In the genomic region with DNA sequence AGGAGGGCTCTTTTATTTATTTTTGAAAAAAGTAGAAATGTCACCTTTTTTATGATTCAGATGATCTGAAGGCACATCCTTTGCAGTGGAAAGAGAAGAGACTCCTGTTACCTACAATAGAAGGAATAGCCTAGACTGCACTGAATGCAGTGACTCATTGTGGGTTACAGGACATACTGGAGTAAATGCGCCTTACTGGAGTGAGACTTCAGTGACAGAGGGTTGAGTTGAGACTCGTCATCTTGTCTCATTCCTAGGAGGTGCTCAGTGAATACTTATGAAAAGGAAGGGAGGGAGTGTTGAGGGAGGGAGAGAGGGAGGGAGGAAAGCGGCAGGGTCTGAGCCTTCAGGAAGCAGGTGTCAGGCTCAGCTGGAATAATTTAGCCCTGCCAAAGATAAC, we compare ENCODE assay signal across 12 cellular contexts. TPM values are rescaled to one million over a fixed set of nuclear protein-coding genes. Genes with fewer than 3 reads are reported as not detected.
DNase-seq lines count a peak whose midpoint lies in the region; ATAC-seq, FAIRE-seq and TF ChIP-seq lines count a peak whose summit lies in the region.
"Had no signal": no experiment of that assay in that cellular context is flagged by ENCODE, and none has a peak within 500 bp of the region (broad histone marks: within the 10 kb centered on the region; RNA-seq: fewer than 3 reads in every experiment).

No MANE protein-coding gene starts in this region.

- no peak overlapping the region for H3K4me3 Mint-ChIP-seq in GM23338
- H3K4me3 Mint-ChIP-seq: activated naive CD4-positive, alpha-beta T cell treated with anti-CD3 and anti-CD28 coated beads, Interleukin-2, amount 10 ng/mL, durations not matched to agents 7 days and 5 days; dendritic cell treated with granulocyte-macrophage colony-stimulating factor and Interleukin-4, amounts not matched to agents 40 ng/mL and 50 ng/mL, for 4 days had no signal

- peaks cover 4% of the 10 kb centered on the region for H3K4me1 Mint-ChIP-seq in GM23338

- CTCF ChIA-PET in PC-3 (lab: Charles Lee) (interaction anchor here (0.7 kb wide), 1 partner anchor 20 kb away, joined by 5 read pairs; no protein-coding TSS in a partner anchor), endothelial cell of umbilical vein (lab: Charles Lee) (interaction anchor here (1.1 kb wide), 1 partner anchor 9 kb away, joined by 3 read pairs; no protein-coding TSS in a partner anchor)

- TF ChIP-seq POLR2A in endothelial cell of umbilical vein (IDR thresholded peaks at IDR 0.05; ENCODE audit: low read depth, low read length), result no peak

- H3K27ac Mint-ChIP-seq in GM23338, result no peak overlapping the region
- H3K27ac Mint-ChIP-seq: activated naive CD4-positive, alpha-beta T cell treated with anti-CD3 and anti-CD28 coated beads, Interleukin-2, amount 10 ng/mL, durations not matched to agents 7 days and 5 days; dendritic cell treated with granulocyte-macrophage colony-stimulating factor and Interleukin-4, amounts not matched to agents 40 ng/mL and 50 ng/mL, for 4 days had no signal

- intact Hi-C loops in PC-3 (cut with micrococcal nuclease), result no loop called here
- intact Hi-C loops in endothelial cell of umbilical vein (cut with micrococcal nuclease), result no loop called here

- H3K79me2 ChIP-seq in GM23338 (replicated peaks; ENCODE audit: insufficient read depth) (no peaks in the 10 kb centered on the region), PC-3 (ENCODE audit: low read length) (no peaks in the 10 kb centered on the region), endothelial cell of umbilical vein (ENCODE audit: control insufficient read depth, insufficient read depth, low read length) (no peaks in the 10 kb centered on the region), osteoblast (ENCODE audit: insufficient read depth, low read length) (no peaks in the 10 kb centered on the region)

- H3K27me3 ChIP-seq in GM23338 (ENCODE audit: insufficient read depth) (no peaks in the 10 kb centered on the region), PC-3 (ENCODE audit: low read length) (no peaks in the 10 kb centered on the region), endothelial cell of umbilical vein (ENCODE audit: control insufficient read depth in 2 of 2, insufficient read depth in 2 of 2, low read length in 2 of 2) (no peaks in the 10 kb centered on the region), osteoblast (ENCODE audit: insufficient read depth, low read length) (peaks cover 1% of the 10 kb centered on the region)

- POLR2A ChIA-PET in PC-3 (lab: Charles Lee; ENCODE audit: unreplicated experiment), result no interaction called here
- POLR2A ChIA-PET in endothelial cell of umbilical vein (lab: Charles Lee), result no interaction called here

- no peaks in the 10 kb centered on the region for H3K36me3 Mint-ChIP-seq in GM23338 (ENCODE audit: low read depth)
- H3K36me3 Mint-ChIP-seq: activated naive CD4-positive, alpha-beta T cell treated with anti-CD3 and anti-CD28 coated beads, Interleukin-2, amount 10 ng/mL, durations not matched to agents 7 days and 5 days had no signal

- no TSS peak for BruUV-seq in PC-3 (replicated peaks; lab: Mats Ljungman, UMichigan)
- BruUV-seq in endothelial cell of umbilical vein (replicated peaks; lab: Mats Ljungman, UMichigan), result no TSS peak

- peaks cover 8% of the 10 kb centered on the region for H3K27me3 Mint-ChIP-seq in GM23338 (ENCODE audit: insufficient read depth, low read depth, poor library complexity)

- H3K4me1 ChIP-seq in GM23338 (ENCODE audit: insufficient read depth) (no peaks in the 10 kb centered on the region), PC-3 (ENCODE audit: insufficient read depth, low read length) (peaks cover 35% of the 10 kb centered on the region), endothelial cell of umbilical vein (ENCODE audit: control insufficient read depth, extremely low read depth, insufficient read depth, low read length) (peaks cover 27% of the 10 kb centered on the region), osteoblast (ENCODE audit: insufficient read depth, low read length) (no peaks in the 10 kb centered on the region)

- 0 out of 2 replicates have a peak overlapping the region, but pooled peaks have one; percentile 94 for H2AFZ ChIP-seq in GM23338
- H2AFZ ChIP-seq in PC-3 (ENCODE audit: low read length), result peak overlapping the region; percentile 76; the same call in 1 of the 2 replicates
- H2AFZ ChIP-seq in endothelial cell of umbilical vein (ENCODE audit: low read depth, low read length), result peak overlapping the region; percentile 77
- no peak overlapping the region for H2AFZ ChIP-seq in osteoblast (ENCODE audit: low read length)

- dilution Hi-C loops in endothelial cell of umbilical vein (cut with MboI; ENCODE audit: extremely low pct_ligation_motif_present, low sequenced_read_pairs), result no loop called here

- ATAC-seq in GM23338 (no peak), PC-3 (peak; percentile 88), GM18517 (IDR thresholded peaks at IDR 0.05; ENCODE audit: unreplicated experiment) (no peak), HG03354 (IDR thresholded peaks at IDR 0.05; ENCODE audit: poor library complexity, severe bottlenecking, unreplicated experiment) (no peak)

- peaks cover 3% of the 10 kb centered on the region; the same call in 2 of the 3 replicates for H3K9me3 Mint-ChIP-seq in GM23338
- H3K9me3 Mint-ChIP-seq: activated naive CD4-positive, alpha-beta T cell treated with anti-CD3 and anti-CD28 coated beads, Interleukin-2, amount 10 ng/mL, durations not matched to agents 7 days and 5 days; dendritic cell treated with granulocyte-macrophage colony-stimulating factor and Interleukin-4, amounts not matched to agents 40 ng/mL and 50 ng/mL, for 4 days had no signal

- H4K20me1 ChIP-seq in GM23338 (replicated peaks; ENCODE audit: insufficient read depth) (no peaks in the 10 kb centered on the region), PC-3 (ENCODE audit: low read length) (no peaks in the 10 kb centered on the region), endothelial cell of umbilical vein (replicated peaks; ENCODE audit: control insufficient read depth, extremely low read depth, insufficient read depth, low read length) (no peaks in the 10 kb centered on the region), osteoblast (ENCODE audit: insufficient read depth, low read length) (no peaks in the 10 kb centered on the region)

- H3K36me3 ChIP-seq in GM23338 (ENCODE audit: insufficient read depth) (no peaks in the 10 kb centered on the region), PC-3 (ENCODE audit: low read depth, low read length) (no peaks in the 10 kb centered on the region), endothelial cell of umbilical vein (ENCODE audit: control insufficient read depth in 2 of 2, extremely low read depth in 1 of 2, insufficient read depth in 2 of 2, low read length in 2 of 2) (no peaks in the 10 kb centered on the region), osteoblast (ENCODE audit: insufficient read depth, low read length) (no peaks in the 10 kb centered on the region)

- H3F3A ChIP-seq in GM23338 (replicated peaks; ENCODE audit: low read depth) (no peaks in the 10 kb centered on the region), PC-3 (ENCODE audit: low read length, unreplicated experiment) (peaks cover 6% of the 10 kb centered on the region)

- no peaks in the 10 kb centered on the region for H3K9me3 ChIP-seq in PC-3 (ENCODE audit: low read length)
- no peaks in the 10 kb centered on the region for H3K9me3 ChIP-seq in endothelial cell of umbilical vein (replicated peaks; ENCODE audit: control insufficient read depth, insufficient read depth, low read length)
- H3K9me3 ChIP-seq in osteoblast (ENCODE audit: low read depth, low read length), result no peaks in the 10 kb centered on the region

- H3K27ac ChIP-seq in GM23338 (ENCODE audit: low read depth), result no peak overlapping the region
- peak overlapping the region; percentile 77 for H3K27ac ChIP-seq in PC-3 (ENCODE audit: low read length)
- H3K27ac ChIP-seq in endothelial cell of umbilical vein (ENCODE audit: insufficient read depth, low read depth, low read length), result no peak overlapping the region
- H3K27ac ChIP-seq in osteoblast (ENCODE audit: low read depth, low read length), result no peak overlapping the region
- H3K27ac ChIP-seq: SK-N-MC had no signal

- no peak for DNase-seq in GM23338 (ENCODE audit: low spot score)
- peak; percentile 91 for DNase-seq in PC-3
- DNase-seq in endothelial cell of umbilical vein (ENCODE audit: low read depth, low spot score), result peak; percentile 38
- DNase-seq in osteoblast (ENCODE audit: insufficient read length, low spot score, missing footprints), result peak; percentile 80
- no peak for DNase-seq in NCI-H526 (lab: John Stamatoyannopoulos, UW)
- DNase-seq: activated naive CD4-positive, alpha-beta T cell treated with anti-CD3 and anti-CD28 coated beads, Interleukin-2, amount 10 ng/mL, durations not matched to agents 7 days and 5 days; DMS79 treated with DMSO at 0.1 percent for 48 hours; NCI-H2171 treated with DMSO at 0.1 percent for 48 hours had no signal

- H3K9me2 ChIP-seq in GM23338 (ENCODE audit: insufficient read depth), result peaks cover 2% of the 10 kb centered on the region; the same call in 1 of the 2 replicates
- H3K9me2 ChIP-seq in PC-3 (replicated peaks; ENCODE audit: low read length), result no peaks in the 10 kb centered on the region

- H3K4me3 ChIP-seq in GM23338 (no peak overlapping the region), PC-3 (ENCODE audit: low read length) (no peak overlapping the region), endothelial cell of umbilical vein (replicated peaks in 1 of 3; ENCODE audit: insufficient read depth in 1 of 3, low read depth in 1 of 3, low read length in 3 of 3) (no peak overlapping the region), osteoblast (ENCODE audit: insufficient read depth, low read length) (no peak overlapping the region)
- H3K4me3 ChIP-seq: SK-N-MC had no signal

- H3K9ac ChIP-seq in PC-3 (ENCODE audit: low read length), result no peak overlapping the region
- H3K9ac ChIP-seq in endothelial cell of umbilical vein (replicated peaks; ENCODE audit: extremely low read depth, insufficient read depth, low read length), result no peak overlapping the region

- FAIRE-seq in endothelial cell of umbilical vein (lab: Jason Lieb, UNC), result peak; percentile 37

- TF ChIP-seq CTCF in GM23338 (conservative IDR thresholded peaks at IDR 0.05; ENCODE audit: low read depth in 2 of 2) (no peak), PC-3 (conservative IDR thresholded peaks at IDR 0.05; ENCODE audit: low read depth, low read length) (no peak), endothelial cell of umbilical vein (IDR thresholded peaks at IDR 0.05; ENCODE audit: extremely low read depth in 1 of 2, insufficient read depth in 1 of 2, low read depth in 1 of 2, low read length in 2 of 2) (no peak), osteoblast (IDR thresholded peaks at IDR 0.05; ENCODE audit: extremely low read depth, low read depth, low read length) (no peak)

- no peaks in the 10 kb centered on the region for H3K9me1 ChIP-seq in endothelial cell of umbilical vein (replicated peaks; ENCODE audit: control insufficient read depth, extremely low read depth, insufficient read depth, low read length)

- H3K4me2 ChIP-seq in GM23338 (no peak overlapping the region), PC-3 (ENCODE audit: low read length) (peak overlapping the region; percentile 79), endothelial cell of umbilical vein (ENCODE audit: insufficient read depth, low read length) (no peak overlapping the region), osteoblast (ENCODE audit: insufficient read depth, low read length) (no peak overlapping the region)

RNA-seq across cellular contexts. Expression of gene ANKRA2, which starts 25.2 kb away (rescaled TPM):
- 13.1 and 28.7 TPM in 2 replicates for total RNA-seq in GM23338 (2014; rRNA removed; shearing (Covaris generic))
- 15.3 and 18.7 TPM in 2 replicates for polyA plus RNA-seq in GM23338 (2016; fragmentation: Nextera tagmentation; extraction: Ambion mirVana)
- total RNA-seq in PC-3 (2014; rRNA removed), result 3.2 and 4.4 TPM in 2 replicates
- total RNA-seq in endothelial cell of umbilical vein, result 17.2 and 19.5 TPM in 2 replicates
- 8.5 and 8.6 TPM in 2 replicates for polyA plus RNA-seq in endothelial cell of umbilical vein
- 7.4 and 9.9 TPM in 2 replicates for polyA plus RNA-seq in endothelial cell of umbilical vein (2011; cell fraction: cytosol; rRNA removed)
- polyA plus RNA-seq in endothelial cell of umbilical vein (2011; cell fraction: nucleus; rRNA removed), result 36.7 and 51.9 TPM in 2 replicates
- 12.8 and 14.6 TPM in 2 replicates for polyA plus RNA-seq in endothelial cell of umbilical vein (2012)
- polyA minus RNA-seq in endothelial cell of umbilical vein, result 5.5 and 8.7 TPM in 2 replicates
- 2.2 TPM for polyA minus RNA-seq in endothelial cell of umbilical vein (2011; cell fraction: cytosol; rRNA and poly(A)+ RNA removed)
- 23.5 and 36.0 TPM in 2 replicates for polyA minus RNA-seq in endothelial cell of umbilical vein (2011; cell fraction: nucleus; rRNA and poly(A)+ RNA removed)
- total RNA-seq in osteoblast, result 25.3 and 36.2 TPM in 2 replicates

RNA-seq across cellular contexts. Expression of gene UTP15, which starts 25.4 kb away (rescaled TPM):
- total RNA-seq in GM23338 (2014; rRNA removed; shearing (Covaris generic)), result 33.9 and 59.0 TPM in 2 replicates
- polyA plus RNA-seq in GM23338 (2016; fragmentation: Nextera tagmentation; extraction: Ambion mirVana), result 13.4 and 16.5 TPM in 2 replicates
- total RNA-seq in PC-3 (2014; rRNA removed), result 20.9 and 27.6 TPM in 2 replicates
- total RNA-seq in endothelial cell of umbilical vein, result 24.8 and 25.2 TPM in 2 replicates
- polyA plus RNA-seq in endothelial cell of umbilical vein, result 9.2 and 11.7 TPM in 2 replicates
- 5.8 and 6.3 TPM in 2 replicates for polyA plus RNA-seq in endothelial cell of umbilical vein (2011; cell fraction: cytosol; rRNA removed)
- 46.5 and 50.0 TPM in 2 replicates for polyA plus RNA-seq in endothelial cell of umbilical vein (2011; cell fraction: nucleus; rRNA removed)
- 12.1 and 24.0 TPM in 2 replicates for polyA plus RNA-seq in endothelial cell of umbilical vein (2012)
- polyA minus RNA-seq in endothelial cell of umbilical vein, result 14.9 and 27.4 TPM in 2 replicates
- polyA minus RNA-seq in endothelial cell of umbilical vein (2011; cell fraction: cytosol; rRNA and poly(A)+ RNA removed), result 13.0 TPM
- polyA minus RNA-seq in endothelial cell of umbilical vein (2011; cell fraction: nucleus; rRNA and poly(A)+ RNA removed), result 30.1 and 44.0 TPM in 2 replicates
- total RNA-seq in osteoblast, result 20.6 and 24.2 TPM in 2 replicates

RNA-seq across cellular contexts. Expression of gene BTF3, which starts 42.0 kb away (rescaled TPM):
- total RNA-seq in GM23338 (2014; rRNA removed; shearing (Covaris generic)), result 472 and 506 TPM in 2 replicates
- 1,033 and 1,148 TPM in 2 replicates for polyA plus RNA-seq in GM23338 (2016; fragmentation: Nextera tagmentation; extraction: Ambion mirVana)
- total RNA-seq in PC-3 (2014; rRNA removed), result 249 and 291 TPM in 2 replicates
- total RNA-seq in endothelial cell of umbilical vein, result 632 and 637 TPM in 2 replicates
- polyA plus RNA-seq in endothelial cell of umbilical vein, result 220 and 325 TPM in 2 replicates
- 503 and 568 TPM in 2 replicates for polyA plus RNA-seq in endothelial cell of umbilical vein (2011; cell fraction: cytosol; rRNA removed)
- polyA plus RNA-seq in endothelial cell of umbilical vein (2011; cell fraction: nucleus; rRNA removed), result 168 and 211 TPM in 2 replicates
- 726 and 859 TPM in 2 replicates for polyA plus RNA-seq in endothelial cell of umbilical vein (2012)
- 207 and 247 TPM in 2 replicates for polyA minus RNA-seq in endothelial cell of umbilical vein
- 397 TPM for polyA minus RNA-seq in endothelial cell of umbilical vein (2011; cell fraction: cytosol; rRNA and poly(A)+ RNA removed)
- polyA minus RNA-seq in endothelial cell of umbilical vein (2011; cell fraction: nucleus; rRNA and poly(A)+ RNA removed), result 61.1 and 66.3 TPM in 2 replicates
- 207 and 218 TPM in 2 replicates for total RNA-seq in osteoblast

Comparison
In these comparisons a context has a peak if more than half of its experiments do, and no peak if none do; other contexts are left out.
1. DNase-seq: peak in PC-3 (single experiment), endothelial cell of umbilical vein (single experiment) and osteoblast (single experiment); none in GM23338 (single experiment) and NCI-H526 (0 of 2).